Comparison of ENCODE assay signal across 17 cellular contexts in genomic region chr1:83130886-83131691, GRCh38.
"Had no signal": no experiment of that assay in that cellular context is flagged by ENCODE, and none has a peak within 500 bp of the region (broad histone marks: within the 10 kb centered on the region; RNA-seq: fewer than 3 reads in every experiment).

No MANE protein-coding gene starts in this region.

- ATAC-seq: activated T-helper 17 cell treated with anti-CD3 and anti-CD28 coated beads, Interleukin-2, amount 50 U/mL, for 72 hours; gastrocnemius medialis; heart left ventricle; psoas muscle; right lobe of liver; stimulated activated naive CD8-positive, alpha-beta T cell treated with anti-CD3 and anti-CD28 coated beads, Interleukin-15, amount 100 ng/mL, for 72 hours had no signal

- H3K27me3 ChIP-seq: cardiac muscle cell, gastrocnemius medialis, heart left ventricle, right lobe of liver, spleen, upper lobe of left lung had no signal

- H3K4me3 ChIP-seq: cardiac muscle cell, gastrocnemius medialis, heart left ventricle, lung, psoas muscle, right lobe of liver, spleen, upper lobe of left lung had no signal

- H3K27ac ChIP-seq: cardiac muscle cell, gastrocnemius medialis, heart left ventricle, psoas muscle, right lobe of liver, spleen, upper lobe of left lung had no signal

- H3K4me1 ChIP-seq: gastrocnemius medialis, heart left ventricle, psoas muscle, right lobe of liver, spleen, upper lobe of left lung had no signal

- DNase-seq: activated CD4-positive, alpha-beta T cell treated with anti-CD3 and anti-CD28 coated beads, Interleukin-2, amount 50 U/mL, for 4 hours; activated CD4-positive, CD25-positive, alpha-beta regulatory T cell treated with anti-CD3 and anti-CD28 coated beads, Interleukin-2, amount 50 U/mL, for 72 hours; activated naive CD4-positive, alpha-beta T cell treated with anti-CD3 and anti-CD28 coated beads for 36 hours; erythroblast; gastrocnemius medialis; heart left ventricle; midbrain; psoas muscle; right lobe of liver; spleen; stimulated activated CD4-positive, alpha-beta T cell treated with anti-CD3 and anti-CD28 coated beads, Interleukin-1b, Interleukin-23, amount 100 ng/mL, for 48 hours; stimulated activated naive CD8-positive, alpha-beta T cell treated with anti-CD3 and anti-CD28 coated beads, Interleukin-15, amount 100 ng/mL, for 72 hours; T-helper 9 cell; upper lobe of left lung had no signal

- H3K9me3 ChIP-seq: gastrocnemius medialis, heart left ventricle, psoas muscle, right lobe of liver, spleen, upper lobe of left lung had no signal

- H3K36me3 ChIP-seq: cardiac muscle cell, gastrocnemius medialis, heart left ventricle, right lobe of liver, spleen, upper lobe of left lung had no signal
